ENCODE assay signal across 10 cellular contexts in genomic region chr1:114956570-114956969, GRCh38.
DNase-seq lines count a peak whose midpoint lies in the region; ATAC-seq and TF ChIP-seq lines count a peak whose summit lies in the region.
"Had no signal": no experiment of that assay in that cellular context is flagged by ENCODE, and none has a peak within 500 bp of the region (broad histone marks: within the 10 kb centered on the region; RNA-seq: fewer than 3 reads in every experiment).

No MANE protein-coding gene starts in this region.

- intact Hi-C loops in left ventricle myocardium superior (cut with micrococcal nuclease) (no loop called here), Panc1 (cut with micrococcal nuclease; ENCODE audit: unreplicated experiment) (no loop called here)

- POLR2A ChIA-PET in Panc1 (lab: Charles Lee) = no interaction called here

- H3K9me3 ChIP-seq in cardiac muscle cell (ENCODE audit: low read depth) = no peaks in the 10 kb centered on the region
- H3K9me3 ChIP-seq in Panc1 (ENCODE audit: control insufficient read depth, insufficient read depth, low read depth, low read length) = no peaks in the 10 kb centered on the region
- H3K9me3 ChIP-seq: pancreas had no signal

- peak; percentile 32 for TF ChIP-seq CTCF in cardiac muscle cell (IDR thresholded peaks at IDR 0.05; ENCODE audit: low read depth, low read length)
- TF ChIP-seq CTCF in Panc1 (IDR thresholded peaks at IDR 0.05) = peak; percentile 43
- no peak for TF ChIP-seq CTCF in fibroblast of pulmonary artery (IDR thresholded peaks at IDR 0.05; ENCODE audit: low read length, missing control alignments)

- H3K27ac ChIP-seq in cardiac muscle cell (no peak overlapping the region), Panc1 (ENCODE audit: low read length) (no peak overlapping the region)
- H3K27ac ChIP-seq: pancreas had no signal

- no peaks in the 10 kb centered on the region for H3K9me3 Mint-ChIP-seq in stimulated activated effector memory CD8-positive, alpha-beta T cell treated with anti-CD3 and anti-CD28 coated beads, Interleukin-12 subunit alpha, Interleukin-12 subunit beta, amount 100 ng/mL, for 72 hours

- H3K27ac Mint-ChIP-seq in stimulated activated effector memory CD8-positive, alpha-beta T cell treated with anti-CD3 and anti-CD28 coated beads, Interleukin-12 subunit alpha, Interleukin-12 subunit beta, amount 100 ng/mL, for 72 hours = no peak overlapping the region
- H3K27ac Mint-ChIP-seq: CD4-positive, alpha-beta T cell had no signal

- no peaks in the 10 kb centered on the region for H3K36me3 Mint-ChIP-seq in stimulated activated effector memory CD8-positive, alpha-beta T cell treated with anti-CD3 and anti-CD28 coated beads, Interleukin-12 subunit alpha, Interleukin-12 subunit beta, amount 100 ng/mL, for 72 hours

- no peaks in the 10 kb centered on the region for H3K27me3 ChIP-seq in cardiac muscle cell
- no peaks in the 10 kb centered on the region for H3K27me3 ChIP-seq in Panc1 (ENCODE audit: control insufficient read depth, insufficient read depth, low read length)
- H3K27me3 ChIP-seq: pancreas had no signal

- ATAC-seq in left ventricle myocardium superior = no peak
- no peak for ATAC-seq in Panc1
- peak; percentile 21 for ATAC-seq in stimulated activated effector memory CD8-positive, alpha-beta T cell treated with anti-CD3 and anti-CD28 coated beads, Interleukin-12 subunit alpha, Interleukin-12 subunit beta, amount 100 ng/mL, for 72 hours
- no peak for ATAC-seq in HG02884 (IDR thresholded peaks at IDR 0.05; ENCODE audit: unreplicated experiment)
- ATAC-seq: pancreas had no signal

- H3K4me1 Mint-ChIP-seq in stimulated activated effector memory CD8-positive, alpha-beta T cell treated with anti-CD3 and anti-CD28 coated beads, Interleukin-12 subunit alpha, Interleukin-12 subunit beta, amount 100 ng/mL, for 72 hours = no peaks in the 10 kb centered on the region

- H3K36me3 ChIP-seq in cardiac muscle cell (no peaks in the 10 kb centered on the region), Panc1 (ENCODE audit: control insufficient read depth, insufficient read depth, low read length) (no peaks in the 10 kb centered on the region)
- H3K36me3 ChIP-seq: pancreas had no signal

- no peaks in the 10 kb centered on the region for H3K4me1 ChIP-seq in cardiac muscle cell (ENCODE audit: low read depth)
- no peaks in the 10 kb centered on the region for H3K4me1 ChIP-seq in Panc1 (ENCODE audit: control insufficient read depth, insufficient read depth, low read length)
- H3K4me1 ChIP-seq: pancreas had no signal

- H3K4me3 ChIP-seq in cardiac muscle cell (no peak overlapping the region), Panc1 (ENCODE audit: low read depth in 2 of 2, low read length in 2 of 2) (no peak overlapping the region), fibroblast of pulmonary artery (replicated peaks; ENCODE audit: low read depth, low read length) (no peak overlapping the region)
- H3K4me3 ChIP-seq: pancreas had no signal

- H3K4me3 Mint-ChIP-seq in stimulated activated effector memory CD8-positive, alpha-beta T cell treated with anti-CD3 and anti-CD28 coated beads, Interleukin-12 subunit alpha, Interleukin-12 subunit beta, amount 100 ng/mL, for 72 hours = no peak overlapping the region
- H3K4me3 Mint-ChIP-seq: CD4-positive, alpha-beta T cell had no signal

- BruUV-seq in Panc1 (replicated peaks; lab: Mats Ljungman, UMichigan) = no TSS peak

- CTCF ChIA-PET in Panc1 (lab: Charles Lee) = no interaction called here

- in situ Hi-C loops in Panc1 (cut with HindIII; ENCODE audit: low pct_unique_long_range_greater_than_20kb, low sequenced_read_pairs) = no loop called here

- DNase-seq in cardiac muscle cell (ENCODE audit: low read depth in 1 of 2, low spot score in 1 of 2) (peak; percentile 31 to 37), left ventricle myocardium superior (no peak), Panc1 (ENCODE audit: low read depth, low spot score) (no peak), fibroblast of pulmonary artery (ENCODE audit: low read depth) (peak; percentile 26), T1000 (lab: John Stamatoyannopoulos, UW) (no peak), NCI-H774 (lab: John Stamatoyannopoulos, UW) (no peak)
- no peak for DNase-seq in stimulated activated effector memory CD8-positive, alpha-beta T cell treated with anti-CD3 and anti-CD28 coated beads, Interleukin-12 subunit alpha, Interleukin-12 subunit beta, amount 100 ng/mL, for 72 hours (ENCODE audit: low spot score in 2 of 2)
- DNase-seq: CD4-positive, alpha-beta T cell; pancreas had no signal

Comparison
In these comparisons a context has a peak if more than half of its experiments do, and no peak if none do; other contexts are left out.
1. DNase-seq: peak in cardiac muscle cell (2 of 2) and fibroblast of pulmonary artery (single experiment); none in left ventricle myocardium superior (single experiment), Panc1 (single experiment), stimulated activated effector memory CD8-positive, alpha-beta T cell treated with anti-CD3 and anti-CD28 coated beads, Interleukin-12 subunit alpha, Interleukin-12 subunit beta, amount 100 ng/mL, for 72 hours (0 of 2), T1000 (single experiment) and NCI-H774 (single experiment).